In the genomic region with DNA sequence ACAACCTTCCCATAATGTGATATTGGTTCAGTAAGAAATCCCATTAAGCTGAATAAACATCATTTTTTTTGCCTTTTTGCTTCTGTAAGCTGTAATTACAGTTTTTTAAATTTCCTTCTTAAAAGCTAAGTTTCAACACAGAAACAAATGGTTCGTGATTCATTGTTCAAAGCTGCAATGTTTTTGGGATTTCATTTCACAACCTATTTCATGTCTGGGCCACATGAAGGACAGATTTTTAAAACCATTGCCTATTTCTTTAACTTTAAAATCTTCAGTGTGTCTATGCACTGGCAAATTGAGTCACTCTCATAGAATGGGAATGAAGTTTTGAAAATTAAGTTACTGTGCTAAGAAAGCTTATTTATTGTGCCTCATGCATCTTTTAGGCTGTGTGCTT, we compare ENCODE assay signal across 27 cellular contexts.
"Had no signal": no experiment of that assay in that cellular context is flagged by ENCODE, and none has a peak within 500 bp of the region (broad histone marks: within the 10 kb centered on the region; RNA-seq: fewer than 3 reads in every experiment).

No MANE protein-coding gene starts in this region.

- H3K27ac Mint-ChIP-seq: immature natural killer cell; naive thymus-derived CD8-positive, alpha-beta T cell; nephron; progenitor cell of endocrine pancreas; stimulated activated naive B cell treated with anti-CD40 and anti-IgM and Interleukin-4, amounts not matched to agents 10 μg/mL and 1 μg/mL and 100 μg/mL, for 72 hours had no signal

- H3K9me3 Mint-ChIP-seq: naive thymus-derived CD8-positive, alpha-beta T cell; nephron; stimulated activated naive B cell treated with anti-CD40 and anti-IgM and Interleukin-4, amounts not matched to agents 10 μg/mL and 1 μg/mL and 100 μg/mL, for 72 hours had no signal

- DNase-seq: hypothalamus; immature natural killer cell; kidney; left colon; left lung; lower lobe of right lung; mammary epithelial cell; mesenchymal stem cell; naive thymus-derived CD8-positive, alpha-beta T cell; ovary; right lobe of liver; stimulated activated CD4-positive, alpha-beta T cell treated with anti-CD3 and anti-CD28 coated beads, Interleukin-12 subunit alpha, Interleukin-12 subunit beta, amount 100 ng/mL, for 4 hours; stimulated activated CD4-positive, alpha-beta T cell treated with anti-CD3 and anti-CD28 coated beads, Interleukin-15, amount 100 ng/mL, for 24 hours; stimulated activated CD4-positive, alpha-beta T cell treated with anti-CD3 and anti-CD28 coated beads, Interleukin-2, amount 100 ng/mL, for 24 hours; stimulated activated CD4-positive, alpha-beta T cell treated with anti-CD3 and anti-CD28 coated beads, Interleukin-4, amount 100 ng/mL, for 1 hour; stimulated activated naive B cell treated with anti-CD40 and anti-IgM and Interleukin-4, amounts not matched to agents 10 μg/mL and 1 μg/mL and 100 μg/mL, for 72 hours; stimulated activated naive CD8-positive, alpha-beta T cell treated with anti-CD3 and anti-CD28 coated beads, Interleukin-15, Interleukin-2, amounts not matched to agents 100 U/mL and 50 U/mL, for 24 hours; stomach; testis; thyroid gland; transverse colon; upper lobe of left lung had no signal

- H3K4me1 Mint-ChIP-seq: immature natural killer cell; naive thymus-derived CD8-positive, alpha-beta T cell; nephron; stimulated activated naive B cell treated with anti-CD40 and anti-IgM and Interleukin-4, amounts not matched to agents 10 μg/mL and 1 μg/mL and 100 μg/mL, for 72 hours had no signal

- H3K36me3 ChIP-seq: left lung, lower lobe of right lung, ovary, right atrium auricular region, right lobe of liver, stomach, thyroid gland, transverse colon, upper lobe of left lung, vagina had no signal

- H3K4me3 ChIP-seq: left lung, lower lobe of right lung, ovary, right atrium auricular region, right lobe of liver, skin epidermis, stomach, testis, thyroid gland, transverse colon, upper lobe of left lung, vagina had no signal

- H3K9me3 ChIP-seq: left lung, lower lobe of right lung, ovary, right atrium auricular region, right lobe of liver, stomach, testis, thyroid gland, transverse colon, upper lobe of left lung, vagina had no signal

- H3K4me1 ChIP-seq: left lung, lower lobe of right lung, right atrium auricular region, right lobe of liver, stomach, testis, thyroid gland, transverse colon, upper lobe of left lung, vagina had no signal

- H3K27ac ChIP-seq: left lung, lower lobe of right lung, ovary, right atrium auricular region, right lobe of liver, skin epidermis, stomach, testis, thyroid gland, transverse colon, upper lobe of left lung, vagina had no signal

- H3K4me3 Mint-ChIP-seq: immature natural killer cell; naive thymus-derived CD8-positive, alpha-beta T cell; nephron; stimulated activated naive B cell treated with anti-CD40 and anti-IgM and Interleukin-4, amounts not matched to agents 10 μg/mL and 1 μg/mL and 100 μg/mL, for 72 hours had no signal

- H3K36me3 Mint-ChIP-seq: naive thymus-derived CD8-positive, alpha-beta T cell; stimulated activated naive B cell treated with anti-CD40 and anti-IgM and Interleukin-4, amounts not matched to agents 10 μg/mL and 1 μg/mL and 100 μg/mL, for 72 hours had no signal

- ATAC-seq: left colon; left lung; lower lobe of right lung; naive thymus-derived CD8-positive, alpha-beta T cell; right lobe of liver; stimulated activated naive B cell treated with anti-CD40 and anti-IgM and Interleukin-4, amounts not matched to agents 10 μg/mL and 1 μg/mL and 100 μg/mL, for 72 hours; stimulated activated naive CD8-positive, alpha-beta T cell treated with anti-CD3 and anti-CD28 coated beads, Interleukin-15, Interleukin-2, amounts not matched to agents 100 U/mL and 50 U/mL, for 24 hours had no signal

- H3K27me3 Mint-ChIP-seq: progenitor cell of endocrine pancreas had no signal

- H3K27me3 ChIP-seq: left lung, ovary, right atrium auricular region, right lobe of liver, stomach, testis, thyroid gland, transverse colon, upper lobe of left lung, vagina had no signal
